In the genomic region with DNA sequence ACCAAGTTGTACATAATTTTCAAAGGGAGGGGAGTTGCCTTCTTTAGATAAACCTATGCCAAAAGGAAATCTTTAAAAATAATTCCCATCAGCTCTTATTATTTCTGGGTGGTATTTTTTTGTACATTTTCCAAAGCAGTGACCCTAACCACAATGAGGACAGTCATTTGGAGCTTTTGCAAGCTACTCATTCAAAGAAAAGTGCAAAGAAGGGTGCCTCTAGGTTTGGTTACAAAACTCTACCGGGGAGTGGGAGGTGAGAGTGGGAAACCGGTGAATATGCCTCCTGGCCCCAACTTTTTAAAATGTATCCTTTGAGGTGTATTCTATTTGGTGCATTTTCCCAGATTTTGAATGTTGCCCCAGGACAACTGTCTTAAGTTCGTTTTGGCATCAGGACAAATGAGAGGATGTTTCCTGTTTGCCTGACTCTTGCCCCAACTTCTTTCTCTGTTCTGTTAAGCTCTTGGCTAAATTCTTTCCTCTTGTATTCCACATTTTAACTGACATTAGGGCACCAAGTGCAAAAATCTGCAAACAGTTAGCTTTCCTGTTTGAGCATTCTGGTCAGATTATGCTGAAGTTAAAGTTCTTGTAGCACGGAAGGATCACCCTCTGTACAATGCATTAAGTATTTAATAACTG, we compare ENCODE assay signal across 16 cellular contexts.
DNase-seq lines count a peak whose midpoint lies in the region; ATAC-seq and TF ChIP-seq lines count a peak whose summit lies in the region.
"Had no signal": no experiment of that assay in that cellular context is flagged by ENCODE, and none has a peak within 500 bp of the region (broad histone marks: within the 10 kb centered on the region; RNA-seq: fewer than 3 reads in every experiment).

No MANE protein-coding gene starts in this region.

- H3K27me3 Mint-ChIP-seq in chondrocyte (ENCODE audit: low read depth) (no peaks in the 10 kb centered on the region), nephron (ENCODE audit: low read depth) (no peaks in the 10 kb centered on the region)
- H3K27me3 Mint-ChIP-seq in activated CD8-positive, alpha-beta T cell treated with anti-CD3 and anti-CD28 coated beads, Interleukin-2, amount 10 ng/mL, durations not matched to agents 7 days and 5 days (ENCODE audit: low read depth), result no peaks in the 10 kb centered on the region
- H3K27me3 Mint-ChIP-seq: activated naive CD4-positive, alpha-beta T cell treated with anti-CD3 and anti-CD28 coated beads, Interleukin-2, amount 50 U/mL, for 24 hours had no signal

- H3K36me3 ChIP-seq in KOPT-K1 (ENCODE audit: insufficient read depth, low read length), result no peaks in the 10 kb centered on the region

- H3K4me1 Mint-ChIP-seq in chondrocyte (ENCODE audit: low read depth), result peaks cover 49% of the 10 kb centered on the region
- H3K4me1 Mint-ChIP-seq in nephron, result peaks cover 44% of the 10 kb centered on the region
- peaks cover 35% of the 10 kb centered on the region for H3K4me1 Mint-ChIP-seq in activated CD8-positive, alpha-beta T cell treated with anti-CD3 and anti-CD28 coated beads, Interleukin-2, amount 10 ng/mL, durations not matched to agents 7 days and 5 days (ENCODE audit: low read depth)

- H3K9me3 ChIP-seq in KOPT-K1 (ENCODE audit: insufficient read depth, low read length, poor library complexity, severe bottlenecking), result no peaks in the 10 kb centered on the region

- H3K27ac ChIP-seq in KOPT-K1 (ENCODE audit: low read depth, low read length, poor library complexity, severe bottlenecking), result peak overlapping the region; percentile 24

- H3K4me3 Mint-ChIP-seq in chondrocyte (ENCODE audit: unreplicated experiment) (no peak overlapping the region), nephron (no peak overlapping the region)
- H3K4me3 Mint-ChIP-seq in activated CD8-positive, alpha-beta T cell treated with anti-CD3 and anti-CD28 coated beads, Interleukin-2, amount 10 ng/mL, durations not matched to agents 7 days and 5 days, result no peak overlapping the region
- H3K4me3 Mint-ChIP-seq: activated naive CD4-positive, alpha-beta T cell treated with anti-CD3 and anti-CD28 coated beads, Interleukin-2, amount 50 U/mL, for 24 hours had no signal

- peak overlapping the region; percentile 56 for H3K27ac Mint-ChIP-seq in chondrocyte (ENCODE audit: unreplicated experiment)
- peak overlapping the region; percentile 34 to 88 (median 85) for H3K27ac Mint-ChIP-seq in nephron
- no peak overlapping the region for H3K27ac Mint-ChIP-seq in activated CD8-positive, alpha-beta T cell treated with anti-CD3 and anti-CD28 coated beads, Interleukin-2, amount 10 ng/mL, durations not matched to agents 7 days and 5 days
- H3K27ac Mint-ChIP-seq: activated naive CD4-positive, alpha-beta T cell treated with anti-CD3 and anti-CD28 coated beads, Interleukin-2, amount 50 U/mL, for 24 hours had no signal

- H3K9me3 Mint-ChIP-seq in chondrocyte (ENCODE audit: low read depth) (no peaks in the 10 kb centered on the region), nephron (no peaks in the 10 kb centered on the region)
- no peaks in the 10 kb centered on the region for H3K9me3 Mint-ChIP-seq in activated CD8-positive, alpha-beta T cell treated with anti-CD3 and anti-CD28 coated beads, Interleukin-2, amount 10 ng/mL, durations not matched to agents 7 days and 5 days (ENCODE audit: insufficient read depth)
- H3K9me3 Mint-ChIP-seq: activated naive CD4-positive, alpha-beta T cell treated with anti-CD3 and anti-CD28 coated beads, Interleukin-2, amount 50 U/mL, for 24 hours had no signal

- DNase-seq in EH (ENCODE audit: low read depth) (peak; percentile 72), chondrocyte (ENCODE audit: low spot score) (no peak), NCI-H1930 (lab: John Stamatoyannopoulos, UW) (no peak), D341Med (ENCODE audit: low spot score) (no peak)
- no peak for DNase-seq in activated CD8-positive, alpha-beta T cell treated with anti-CD3 and anti-CD28 coated beads, Interleukin-2, amount 10 ng/mL, durations not matched to agents 7 days and 5 days
- DNase-seq: C1 segment of cervical spinal cord; central memory CD4-positive, alpha-beta T cell; NCI-H187; NCI-H774; SHP77 treated with DMSO at 0.1 percent for 48 hours; stimulated activated CD4-positive, alpha-beta T cell treated with anti-CD3 and anti-CD28 coated beads, Interleukin-4, amount 100 ng/mL, for 24 hours; stimulated activated naive CD4-positive, alpha-beta T cell treated with Interleukin-2 at 50 U/mL for 16 hours had no signal

- TF ChIP-seq CTCF in chondrocyte (IDR thresholded peaks at IDR 0.05) (no peak), nephron (IDR thresholded peaks at IDR 0.05; ENCODE audit: unreplicated experiment in 3 of 3) (no peak)

- H3K36me3 Mint-ChIP-seq in chondrocyte (ENCODE audit: low read depth), result no peaks in the 10 kb centered on the region
- no peaks in the 10 kb centered on the region for H3K36me3 Mint-ChIP-seq in nephron (ENCODE audit: low read depth)
- no peaks in the 10 kb centered on the region for H3K36me3 Mint-ChIP-seq in activated CD8-positive, alpha-beta T cell treated with anti-CD3 and anti-CD28 coated beads, Interleukin-2, amount 10 ng/mL, durations not matched to agents 7 days and 5 days (ENCODE audit: low read depth)

- POLR2A ChIA-PET in activated CD8-positive, alpha-beta T cell treated with anti-CD3 and anti-CD28 coated beads, Interleukin-2, amount 10 ng/mL, durations not matched to agents 7 days and 5 days (lab: Charles Lee), result no interaction called here

- no peak for ATAC-seq in GM18498 (IDR thresholded peaks at IDR 0.05; ENCODE audit: unreplicated experiment)
- ATAC-seq in activated CD8-positive, alpha-beta T cell treated with anti-CD3 and anti-CD28 coated beads, Interleukin-2, amount 10 ng/mL, durations not matched to agents 7 days and 5 days, result no peak

- CTCF ChIA-PET in activated CD8-positive, alpha-beta T cell treated with anti-CD3 and anti-CD28 coated beads, Interleukin-2, amount 10 ng/mL, durations not matched to agents 7 days and 5 days (lab: Charles Lee), result interaction anchor here (0.6 to 3.5 kb wide), 4 partner anchors 14 to 162 kb away, joined by 3 to 16 read pairs (median 3); a partner anchor contains a TSS
